ENCODE assay signal across 19 cellular contexts in genomic region chr4:76125816-76126215, GRCh38. TPM values are rescaled to one million over a fixed set of nuclear protein-coding genes. Genes with fewer than 3 reads are reported as not detected.
DNase-seq lines count a peak whose midpoint lies in the region; ATAC-seq and TF ChIP-seq lines count a peak whose summit lies in the region.
"Had no signal": no experiment of that assay in that cellular context is flagged by ENCODE, and none has a peak within 500 bp of the region (broad histone marks: within the 10 kb centered on the region; RNA-seq: fewer than 3 reads in every experiment).

No MANE protein-coding gene starts in this region.

- no peak for DNase-seq in activated T-cell treated with anti-CD3 and anti-CD28 coated beads, Interleukin-2, amount 50 U/mL, for 72 hours
- DNase-seq in activated T-cell treated with anti-CD3 and anti-CD28 coated beads, Interleukin-2, amount 50 U/mL, for 1 hour, result no peak
- DNase-seq in M059J (ENCODE audit: low read depth) (peak; percentile 4), globus pallidus (ENCODE audit: low spot score) (no peak)
- no peak for DNase-seq in stimulated activated effector memory CD8-positive, alpha-beta T cell treated with anti-CD3 and anti-CD28 coated beads, Interleukin-12 subunit alpha, Interleukin-12 subunit beta, amount 100 ng/mL, for 72 hours (ENCODE audit: low spot score in 2 of 2)
- DNase-seq: AML-193; Caco-2; CD4-positive, alpha-beta T cell; EL; GOT3; H7; IMR-90 had no signal

- ATAC-seq in activated T-cell treated with anti-CD3 and anti-CD28 coated beads, Interleukin-2, amount 50 U/mL, for 72 hours (replicated peaks in 1 of 2), result no peak
- ATAC-seq in stimulated activated effector memory CD8-positive, alpha-beta T cell treated with anti-CD3 and anti-CD28 coated beads, Interleukin-12 subunit alpha, Interleukin-12 subunit beta, amount 100 ng/mL, for 72 hours, result no peak
- ATAC-seq in HG03280 (IDR thresholded peaks at IDR 0.05; ENCODE audit: unreplicated experiment), result no peak
- ATAC-seq: GM12878, K562 had no signal

- H3K27ac Mint-ChIP-seq in activated T-cell treated with anti-CD3 and anti-CD28 coated beads, Interleukin-2, amount 50 U/mL, for 72 hours, result peak overlapping the region; percentile 63
- peak overlapping the region; percentile 32 for H3K27ac Mint-ChIP-seq in stimulated activated effector memory CD8-positive, alpha-beta T cell treated with anti-CD3 and anti-CD28 coated beads, Interleukin-12 subunit alpha, Interleukin-12 subunit beta, amount 100 ng/mL, for 72 hours
- H3K27ac Mint-ChIP-seq: CD4-positive, alpha-beta T cell had no signal

- H3K4me3 Mint-ChIP-seq in activated T-cell treated with anti-CD3 and anti-CD28 coated beads, Interleukin-2, amount 50 U/mL, for 72 hours, result no peak overlapping the region
- H3K4me3 Mint-ChIP-seq in stimulated activated effector memory CD8-positive, alpha-beta T cell treated with anti-CD3 and anti-CD28 coated beads, Interleukin-12 subunit alpha, Interleukin-12 subunit beta, amount 100 ng/mL, for 72 hours, result no peak overlapping the region
- H3K4me3 Mint-ChIP-seq: CD4-positive, alpha-beta T cell had no signal

- TF ChIP-seq CTCF in VCaP (conservative IDR thresholded peaks at IDR 0.05), result no peak

- peaks cover 6 to 43% of the 10 kb centered on the region in 2 donors for H3K36me3 Mint-ChIP-seq in activated T-cell treated with anti-CD3 and anti-CD28 coated beads, Interleukin-2, amount 50 U/mL, for 72 hours (ENCODE audit: insufficient read depth in 2 of 2)
- H3K36me3 Mint-ChIP-seq in stimulated activated effector memory CD8-positive, alpha-beta T cell treated with anti-CD3 and anti-CD28 coated beads, Interleukin-12 subunit alpha, Interleukin-12 subunit beta, amount 100 ng/mL, for 72 hours, result peaks cover 94% of the 10 kb centered on the region

- H3K4me1 Mint-ChIP-seq in activated T-cell treated with anti-CD3 and anti-CD28 coated beads, Interleukin-2, amount 50 U/mL, for 72 hours (ENCODE audit: low read depth), result no peaks in the 10 kb centered on the region
- no peaks in the 10 kb centered on the region for H3K4me1 Mint-ChIP-seq in stimulated activated effector memory CD8-positive, alpha-beta T cell treated with anti-CD3 and anti-CD28 coated beads, Interleukin-12 subunit alpha, Interleukin-12 subunit beta, amount 100 ng/mL, for 72 hours

- 0 out of 2 replicates have a peak overlapping the region, but pooled peaks have one; percentile 57 for H3K27ac ChIP-seq in VCaP
- H3K27ac ChIP-seq: C4-2B had no signal

- H3K27me3 Mint-ChIP-seq in activated T-cell treated with anti-CD3 and anti-CD28 coated beads, Interleukin-2, amount 50 U/mL, for 72 hours (ENCODE audit: low read depth), result no peaks in the 10 kb centered on the region
- H3K27me3 Mint-ChIP-seq: CD4-positive, alpha-beta T cell had no signal

- no peaks in the 10 kb centered on the region for H3K9me3 Mint-ChIP-seq in activated T-cell treated with anti-CD3 and anti-CD28 coated beads, Interleukin-2, amount 50 U/mL, for 72 hours
- H3K9me3 Mint-ChIP-seq in stimulated activated effector memory CD8-positive, alpha-beta T cell treated with anti-CD3 and anti-CD28 coated beads, Interleukin-12 subunit alpha, Interleukin-12 subunit beta, amount 100 ng/mL, for 72 hours, result no peaks in the 10 kb centered on the region
- H3K9me3 Mint-ChIP-seq: CD4-positive, alpha-beta T cell had no signal

RNA-seq across cellular contexts. Expression of gene NUP54, which starts 22.4 kb away (rescaled TPM):
- 10 to 100 TPM; 51.3 to 51.9 TPM for total RNA-seq in activated T-cell treated with anti-CD3 and anti-CD28 coated beads, Interleukin-2, amount 50 U/mL, for 72 hours
- total RNA-seq in M059J (2014; rRNA removed; shearing (Covaris generic)), result 55.4 and 59.2 TPM in 2 replicates

RNA-seq across cellular contexts. Expression of gene ART3, which starts 51.3 kb away (rescaled TPM):
- total RNA-seq in activated T-cell treated with anti-CD3 and anti-CD28 coated beads, Interleukin-2, amount 50 U/mL, for 72 hours, result not detected
- not detected in 2 replicates for total RNA-seq in M059J (2014; rRNA removed; shearing (Covaris generic))
- total RNA-seq: Caco-2; CD4-positive, alpha-beta T cell; G401; GM12878; HT1080; IMR-90 had no signal
